34 cellular contexts compared by ENCODE assay signal in genomic region chr7:121269798-121270197, GRCh38. TPM values are rescaled to one million over a fixed set of nuclear protein-coding genes. Genes with fewer than 3 reads are reported as not detected.
A peak's percentile ranks its signal among the peaks of the same experiment; 100 is the strongest.
DNase-seq lines count a peak whose midpoint lies in the region; ATAC-seq, FAIRE-seq and TF ChIP-seq lines count a peak whose summit lies in the region.
"Had no signal": no experiment of that assay in that cellular context is flagged by ENCODE, and none has a peak within 500 bp of the region (broad histone marks: within the 10 kb centered on the region; RNA-seq: fewer than 3 reads in every experiment).

No MANE protein-coding gene starts in this region.

- no peaks in the 10 kb centered on the region for H3K4me1 ChIP-seq in K562 (replicated peaks in 1 of 2; ENCODE audit: control insufficient read depth in 2 of 2, insufficient read depth in 2 of 2, low read length in 2 of 2)
- H3K4me1 ChIP-seq: A549, BE2C, Caco-2 had no signal

- no TSS peak for BruUV-seq in K562 (replicated peaks; lab: Mats Ljungman, UMichigan)

- peak; percentile 31 for ATAC-seq in K562
- ATAC-seq: A549; CD8-positive, alpha-beta T cell had no signal

- no peak overlapping the region for H3K9ac ChIP-seq in K562 (ENCODE audit: insufficient read depth in 1 of 2, low read depth in 2 of 2, low read length in 2 of 2)
- H3K9ac ChIP-seq: BLaER1; BLaER1 treated with 17β-estradiol and CSF1 and Interleukin-3, amounts not matched to agents 10 nM and 100 nM had no signal

- H3K9me1 ChIP-seq in K562 (ENCODE audit: control insufficient read depth, insufficient read depth, low read length), result no peaks in the 10 kb centered on the region

- no peak for FAIRE-seq in K562 (lab: Jason Lieb, UNC)
- FAIRE-seq: A549, D721Med had no signal

- TF ChIP-seq POLR2A in K562 (conservative IDR thresholded peaks at IDR 0.05), result no peak

- H3K9me3 ChIP-seq in K562 (replicated peaks; ENCODE audit: control insufficient read depth, insufficient read depth, low read depth, low read length), result no peaks in the 10 kb centered on the region
- H3K9me3 ChIP-seq: A549, BE2C, BLaER1, Caco-2 had no signal

- in situ Hi-C loops in K562 (cut with MboI), result no loop called here

- H2AFZ ChIP-seq in K562 (ENCODE audit: low read depth, low read length), result no peak overlapping the region

- no peak overlapping the region for H3K27ac ChIP-seq in K562 (ENCODE audit: extremely low read depth, low read depth, low read length)
- H3K27ac ChIP-seq: 22Rv1; A549; BLaER1; BLaER1 treated with 17β-estradiol and CSF1 and Interleukin-3, amounts not matched to agents 10 nM and 100 nM; C4-2B had no signal

- POLR2A ChIA-PET in K562 (lab: Yijun Ruan, JAX), result no interaction called here
- POLR2A ChIA-PET in activated CD4-positive, alpha-beta T cell treated with anti-CD3 and anti-CD28 coated beads, Interleukin-2, amount 10 ng/mL, durations not matched to agents 7 days and 5 days (lab: Charles Lee), result no interaction called here

- peaks cover 9% of the 10 kb centered on the region for H3K27me3 Mint-ChIP-seq in activated CD4-positive, alpha-beta T cell treated with anti-CD3 and anti-CD28 coated beads, Interleukin-2, amount 10 ng/mL, durations not matched to agents 7 days and 5 days
- H3K27me3 Mint-ChIP-seq: B cell; CD4-positive, CD25-positive, alpha-beta regulatory T cell had no signal

- CTCF ChIA-PET in K562 (lab: Yijun Ruan, JAX; ENCODE audit: low intra/inter-chr PET ratio), result no interaction called here
- CTCF ChIA-PET in activated CD4-positive, alpha-beta T cell treated with anti-CD3 and anti-CD28 coated beads, Interleukin-2, amount 10 ng/mL, durations not matched to agents 7 days and 5 days (lab: Charles Lee), result no interaction called here

- TF ChIP-seq EP300 in Ishikawa (IDR thresholded peaks at IDR 0.05; ENCODE audit: borderline replicate concordance) (no peak), K562 (IDR thresholded peaks at IDR 0.05; ENCODE audit: low read length) (no peak)

- TF ChIP-seq RAD21 in Ishikawa (IDR thresholded peaks at IDR 0.05; ENCODE audit: low read depth) (no peak), K562 (CRISPR knock-in tag; conservative IDR thresholded peaks at IDR 0.05 in 1 of 2, IDR thresholded peaks at IDR 0.05 in 1 of 2) (no peak)

- no peak overlapping the region for H3K4me3 ChIP-seq in K562
- H3K4me3 ChIP-seq: A549; BLaER1; BLaER1 treated with 17β-estradiol and CSF1 and Interleukin-3, amounts not matched to agents 10 nM and 100 nM had no signal

- no peaks in the 10 kb centered on the region for H3K4me1 Mint-ChIP-seq in activated CD4-positive, alpha-beta T cell treated with anti-CD3 and anti-CD28 coated beads, Interleukin-2, amount 10 ng/mL, durations not matched to agents 7 days and 5 days
- H3K4me1 Mint-ChIP-seq: CD14-positive monocyte; CD4-positive, alpha-beta memory T cell; CD4-positive, CD25-positive, alpha-beta regulatory T cell; CD8-positive, alpha-beta memory T cell had no signal

- H3K36me3 ChIP-seq in K562 (ENCODE audit: control insufficient read depth, insufficient read depth, low read length), result peaks cover 100% of the 10 kb centered on the region
- H3K36me3 ChIP-seq: BE2C had no signal

- no peaks in the 10 kb centered on the region for H3K79me2 ChIP-seq in K562 (ENCODE audit: control insufficient read depth, insufficient read depth, low read length)

- no peak overlapping the region for H3K27ac Mint-ChIP-seq in activated CD4-positive, alpha-beta T cell treated with anti-CD3 and anti-CD28 coated beads, Interleukin-2, amount 10 ng/mL, durations not matched to agents 7 days and 5 days
- H3K27ac Mint-ChIP-seq: B cell; CD14-positive monocyte; CD4-positive, alpha-beta memory T cell; CD4-positive, alpha-beta T cell; CD4-positive, CD25-positive, alpha-beta regulatory T cell; CD8-positive, alpha-beta memory T cell; CD8-positive, alpha-beta T cell had no signal

- no peaks in the 10 kb centered on the region for H3K27me3 ChIP-seq in K562 (ENCODE audit: control insufficient read depth in 2 of 2, insufficient read depth in 2 of 2, low read length in 2 of 2)
- H3K27me3 ChIP-seq: BE2C; BLaER1; BLaER1 treated with 17β-estradiol and CSF1 and Interleukin-3, amounts not matched to agents 10 nM and 100 nM had no signal

- no peak overlapping the region for H3K4me2 ChIP-seq in K562 (ENCODE audit: insufficient read depth, low read length)
- H3K4me2 ChIP-seq: A549; BLaER1; BLaER1 treated with 17β-estradiol and CSF1 and Interleukin-3, amounts not matched to agents 10 nM and 100 nM had no signal

- TF ChIP-seq CTCF in K562 (IDR thresholded peaks at IDR 0.05 in 2 of 3, conservative IDR thresholded peaks at IDR 0.05 in 1 of 3; ENCODE audit: insufficient read depth in 2 of 3, low read depth in 1 of 3, low read length in 3 of 3), result no peak

- H3K4me3 Mint-ChIP-seq in activated CD4-positive, alpha-beta T cell treated with anti-CD3 and anti-CD28 coated beads, Interleukin-2, amount 10 ng/mL, durations not matched to agents 7 days and 5 days, result no peak overlapping the region
- H3K4me3 Mint-ChIP-seq: B cell; CD14-positive monocyte; CD4-positive, alpha-beta memory T cell; CD4-positive, alpha-beta T cell; CD4-positive, CD25-positive, alpha-beta regulatory T cell; CD8-positive, alpha-beta memory T cell; CD8-positive, alpha-beta T cell had no signal

- no peaks in the 10 kb centered on the region for H3K36me3 Mint-ChIP-seq in activated CD4-positive, alpha-beta T cell treated with anti-CD3 and anti-CD28 coated beads, Interleukin-2, amount 10 ng/mL, durations not matched to agents 7 days and 5 days (ENCODE audit: low read depth)
- H3K36me3 Mint-ChIP-seq: CD14-positive monocyte; CD4-positive, alpha-beta memory T cell; CD4-positive, CD25-positive, alpha-beta regulatory T cell; CD8-positive, alpha-beta memory T cell; CD8-positive, alpha-beta T cell had no signal

- H3K9me3 Mint-ChIP-seq in activated CD4-positive, alpha-beta T cell treated with anti-CD3 and anti-CD28 coated beads, Interleukin-2, amount 10 ng/mL, durations not matched to agents 7 days and 5 days, result no peaks in the 10 kb centered on the region
- H3K9me3 Mint-ChIP-seq: CD8-positive, alpha-beta T cell had no signal

- 82% methylated on average over 3 of the region's 3 CpGs for WGBS in K562 (ENCODE audit: insufficient coverage, low coverage, missing lambda C conversion rate)

- DNase-seq in K562 (ENCODE audit: extremely low read depth in 1 of 4, low spot score in 3 of 4) (no peak), CD1c-positive myeloid dendritic cell (ENCODE audit: extremely low spot score) (no peak)
- no peak for DNase-seq in activated CD4-positive, alpha-beta T cell treated with anti-CD3 and anti-CD28 coated beads, Interleukin-2, amount 10 ng/mL, durations not matched to agents 7 days and 5 days
- DNase-seq: 8988T; ACHN; AML-193; BE2C; C1 segment of cervical spinal cord; Caco-2; Calu3; CD4-positive, alpha-beta memory T cell; CD4-positive, alpha-beta T cell; CD4-positive, CD25-positive, alpha-beta regulatory T cell; CD8-positive, alpha-beta memory T cell; CD8-positive, alpha-beta T cell; COR-L47; DMS 273 treated with DMSO at 0.1 percent for 48 hours; DMS153; DMS53; DMS79; DMS79 treated with DMSO at 0.1 percent for 48 hours; DND-41; EL had no signal

- intact Hi-C loops in K562 (cut with micrococcal nuclease), result no loop called here

- H4K20me1 ChIP-seq in K562 (replicated peaks; ENCODE audit: control insufficient read depth, insufficient read depth, low read length), result no peaks in the 10 kb centered on the region
- H4K20me1 ChIP-seq: BLaER1; BLaER1 treated with 17β-estradiol and CSF1 and Interleukin-3, amounts not matched to agents 10 nM and 100 nM had no signal

TF ChIP-seq in Ishikawa, 13 proteins besides CTCF, POLR2A, EP300 and RAD21 (continues in another document):
- no peak for TF ChIP-seq CEBPB (IDR thresholded peaks at IDR 0.05)
- no peak for TF ChIP-seq NFIC (IDR thresholded peaks at IDR 0.05)
- 0 out of 2 replicates have a peak, but pooled peaks have one; percentile 6 for TF ChIP-seq USF1 (IDR thresholded peaks at IDR 0.05)
- no peak for TF ChIP-seq YY1 (IDR thresholded peaks at IDR 0.05; ENCODE audit: low read depth)

TF ChIP-seq in K562, 482 proteins besides CTCF, POLR2A, EP300 and RAD21 (continues in another document):
- TF ChIP-seq POLR3G (IDR thresholded peaks at IDR 0.05; ENCODE audit: extremely low read depth, insufficient read length, insufficient replicate concordance) (no peak), SMARCE1 (IDR thresholded peaks at IDR 0.05) (no peak), ZNF263 (CRISPR knock-in tag; IDR thresholded peaks at IDR 0.05; ENCODE audit: borderline replicate concordance) (no peak), ZBTB8A (IDR thresholded peaks at IDR 0.05; ENCODE audit: partially characterized antibody) (no peak), USF2 (CRISPR knock-in tag; IDR thresholded peaks at IDR 0.05) (peak; percentile 46)

RNA-seq across cellular contexts. Expression of gene WNT16, which starts 59.0 kb away (rescaled TPM):
- total RNA-seq in K562 (2011; cell fraction: chromatin; rRNA removed; ENCODE audit: low replicate concordance), result not detected in 2 replicates
- not detected in 2 replicates for total RNA-seq in K562 (2011; cell fraction: nucleolus; rRNA removed)
- total RNA-seq in K562 (2011; cell fraction: nucleoplasm; rRNA removed), result not detected in 2 replicates
- total RNA-seq in K562 (2014; rRNA removed) (not detected in 2 replicates), K562 (2014; rRNA removed; fragmentation: Illumina TruSeq; extraction: Trizol) (not detected in 2 replicates), K562 (2015; rRNA removed; fragmentation: Illumina TruSeq; extraction: Trizol) (not detected in 2 replicates), K562 (2021) (not detected in 2 replicates)
- polyA plus RNA-seq in K562 (2011; rRNA removed) (not detected in 2 replicates), K562 (2014; fragmentation: Illumina TruSeq; extraction: Trizol) (not detected in 2 replicates), K562 (2014; fragmentation: Nextera tagmentation; extraction: Ambion mirVana) (under 1 TPM; 0.06 to 0.07 TPM), K562 (2014; rRNA removed) (not detected in 2 replicates)
- polyA plus RNA-seq in K562 (2011; cell fraction: cytosol; rRNA removed), result not detected in 2 replicates
- not detected in 2 replicates for polyA plus RNA-seq in K562 (2011; cell fraction: nucleus; rRNA removed)
- 0.05 and 0.15 TPM in 2 replicates for polyA plus RNA-seq in K562 (2012)
- not detected in 2 replicates for polyA minus RNA-seq in K562 (2011; rRNA and poly(A)+ RNA removed)
- not detected in 2 replicates for polyA minus RNA-seq in K562 (2011; cell fraction: cytosol; rRNA and poly(A)+ RNA removed)
- not detected in 2 replicates for polyA minus RNA-seq in K562 (2011; cell fraction: nucleus; rRNA and poly(A)+ RNA removed)
- total RNA-seq in activated CD4-positive, alpha-beta T cell treated with anti-CD3 and anti-CD28 coated beads, Interleukin-2, amount 10 ng/mL, durations not matched to agents 7 days and 5 days, result not detected
- total RNA-seq: A172; A673; Caco-2; Calu3; CD4-positive, alpha-beta memory T cell; CD4-positive, alpha-beta T cell; CD4-positive, CD25-positive, alpha-beta regulatory T cell; CD8-positive, alpha-beta T cell had no signal
- polyA plus RNA-seq: A549; CD14-positive monocyte; CD4-positive, alpha-beta memory T cell; CD8-positive, alpha-beta memory T cell had no signal
